In genomic region chr1:21490774-21491482, GRCh38 we compare ENCODE assay signal across 8 cellular contexts. TPM values are rescaled to one million over a fixed set of nuclear protein-coding genes. Genes with fewer than 3 reads are reported as not detected.
DNase-seq lines count a peak whose midpoint lies in the region; ATAC-seq and TF ChIP-seq lines count a peak whose summit lies in the region.

No MANE protein-coding gene starts in this region.

- H3K36me3 ChIP-seq in neural cell (ENCODE audit: insufficient read depth, low read length) = no peaks in the 10 kb centered on the region

- peaks cover 8% of the 10 kb centered on the region for H3K27me3 Mint-ChIP-seq in endothelial cell (ENCODE audit: unreplicated experiment)

- H3K4me3 ChIP-seq in neural cell (ENCODE audit: low read length) = no peak overlapping the region

- no peak overlapping the region for H3K9ac ChIP-seq in neural cell (ENCODE audit: low read length)

- TF ChIP-seq RAD21 in neural cell (conservative IDR thresholded peaks at IDR 0.05) = no peak

- TF ChIP-seq CTCF in neural cell (IDR thresholded peaks at IDR 0.05; ENCODE audit: poor library complexity, severe bottlenecking) (peak; percentile 42), endothelial cell (IDR thresholded peaks at IDR 0.05; ENCODE audit: unreplicated experiment) (no peak)

- no peaks in the 10 kb centered on the region for H3K36me3 Mint-ChIP-seq in endothelial cell (ENCODE audit: low read depth, unreplicated experiment)

- no peaks in the 10 kb centered on the region for H3K4me1 Mint-ChIP-seq in endothelial cell (ENCODE audit: unreplicated experiment)

- H3K27ac ChIP-seq in neural cell (ENCODE audit: low read length) = no peak overlapping the region

- H3K4me3 Mint-ChIP-seq in endothelial cell (ENCODE audit: unreplicated experiment) = no peak overlapping the region

- H3K79me2 ChIP-seq in neural cell (replicated peaks; ENCODE audit: insufficient read depth, low read length) = no peaks in the 10 kb centered on the region

- no peak overlapping the region for H3K4me2 ChIP-seq in neural cell (ENCODE audit: low read length)

- H2AFZ ChIP-seq in neural cell (ENCODE audit: low read depth, low read length) = no peak overlapping the region

- no peaks in the 10 kb centered on the region for H3K9me2 ChIP-seq in neural cell (ENCODE audit: insufficient read depth, low read length)

- no peak overlapping the region for H3K27ac Mint-ChIP-seq in endothelial cell (ENCODE audit: unreplicated experiment)

- no peak for ATAC-seq in HG02852 (IDR thresholded peaks at IDR 0.05; ENCODE audit: unreplicated experiment)

- no peaks in the 10 kb centered on the region for H4K20me1 ChIP-seq in neural cell (ENCODE audit: insufficient read depth)

- no peaks in the 10 kb centered on the region for H3K9me3 ChIP-seq in neural cell (ENCODE audit: low read length)

- DNase-seq in activated naive CD4-positive, alpha-beta T cell treated with Interleukin-2 at 50 U/mL for 16 hours = peak; percentile 21
- DNase-seq in activated naive CD4-positive, alpha-beta T cell (lab: John Stamatoyannopoulos, UW) = no peak
- DNase-seq in NCI-H510A treated with DMSO at 0.1 percent for 48 hours (lab: John Stamatoyannopoulos, UW) (peak; percentile 27), cerebellum (ENCODE audit: low spot score) (peak; percentile 53), DMS153 treated with DMSO at 0.1 percent for 48 hours (lab: John Stamatoyannopoulos, UW; ENCODE audit: unreplicated experiment) (no peak), endothelial cell (ENCODE audit: low spot score) (no peak)

- H3F3A ChIP-seq in neural cell (ENCODE audit: insufficient read depth, low read length, poor library complexity, severe bottlenecking) = no peaks in the 10 kb centered on the region

- TF ChIP-seq EP300 in neural cell (conservative IDR thresholded peaks at IDR 0.05; ENCODE audit: poor library complexity, severe bottlenecking) = no peak

- H3K27me3 ChIP-seq in neural cell (ENCODE audit: insufficient read depth, low read depth, low read length) = no peaks in the 10 kb centered on the region

- H3K9me3 Mint-ChIP-seq in endothelial cell (ENCODE audit: unreplicated experiment) = no peaks in the 10 kb centered on the region

TF ChIP-seq in neural cell, 6 proteins besides CTCF, POLR2A, EP300 and RAD21:
- no peak for TF ChIP-seq EZH2 (IDR thresholded peaks at IDR 0.05; ENCODE audit: borderline replicate concordance, insufficient read depth, low read length, poor library complexity, severe bottlenecking)
- peak; percentile 33 for TF ChIP-seq SMC3 (conservative IDR thresholded peaks at IDR 0.05; ENCODE audit: poor library complexity)
- no peak for TF ChIP-seq POLR2AphosphoS5 (IDR thresholded peaks at IDR 0.05)
- TF ChIP-seq MXI1 (conservative IDR thresholded peaks at IDR 0.05; ENCODE audit: poor library complexity, severe bottlenecking) = no peak
- no peak for TF ChIP-seq TAF1 (IDR thresholded peaks at IDR 0.05; ENCODE audit: low read depth)

RNA-seq across cellular contexts. Expression of gene ALPL, which starts 18.3 kb away (rescaled TPM):
- 4.4 TPM for total RNA-seq in cerebellum
- 0.42 and 3.4 TPM in 2 replicates for polyA plus RNA-seq in neural cell
- 0.97 and 2.1 TPM in 2 replicates for polyA minus RNA-seq in neural cell
- total RNA-seq in endothelial cell (ENCODE audit: unreplicated experiment) = 11.7 TPM

RNA-seq across cellular contexts. Expression of gene NBPF3, which starts 51.0 kb away (rescaled TPM):
- total RNA-seq in cerebellum = 13.5 TPM
- 14.4 and 16.2 TPM in 2 replicates for polyA plus RNA-seq in neural cell
- 12.7 and 17.1 TPM in 2 replicates for polyA minus RNA-seq in neural cell
- 11.1 TPM for total RNA-seq in endothelial cell (ENCODE audit: unreplicated experiment)

Comparison
In these comparisons a context has a peak if more than half of its experiments do, and no peak if none do; other contexts are left out.
1. DNase-seq: peak in activated naive CD4-positive, alpha-beta T cell treated with Interleukin-2 at 50 U/mL for 16 hours (single experiment), NCI-H510A treated with DMSO at 0.1 percent for 48 hours (single experiment) and cerebellum (single experiment); none in activated naive CD4-positive, alpha-beta T cell (0 of 4), DMS153 treated with DMSO at 0.1 percent for 48 hours (single experiment) and endothelial cell (single experiment).